ENCODE assay signal across 9 cellular contexts in the genomic region with DNA sequence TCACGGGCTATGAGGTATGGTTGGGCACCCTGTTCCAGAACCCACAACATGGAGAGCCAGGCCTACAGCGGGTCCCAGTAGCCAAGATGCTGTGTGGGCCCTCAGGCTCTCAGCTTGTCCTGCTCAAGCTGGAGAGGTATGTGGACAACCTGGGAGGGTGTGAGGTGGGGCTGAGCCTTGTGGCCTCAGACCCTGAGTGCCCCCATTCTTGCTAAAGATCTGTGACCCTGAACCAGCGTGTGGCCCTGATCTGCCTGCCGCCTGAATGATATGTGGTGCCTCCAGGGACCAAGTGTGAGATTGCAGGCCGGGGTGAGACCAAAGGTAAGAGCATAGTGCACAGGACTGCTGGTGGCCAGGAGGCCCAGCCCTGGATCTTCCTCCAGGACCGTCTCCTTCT. TPM values are rescaled to one million over a fixed set of nuclear protein-coding genes. Genes with fewer than 3 reads are reported as not detected.
DNase-seq lines count a peak whose midpoint lies in the region; ATAC-seq and TF ChIP-seq lines count a peak whose summit lies in the region.
"Not testable (repeated sequence)": the region's sequence is repeated elsewhere in the genome, so short reads cannot be mapped to it uniquely, and the experiment has no call there.
"Had no signal": no experiment of that assay in that cellular context is flagged by ENCODE, and none has a peak within 500 bp of the region (broad histone marks: within the 10 kb centered on the region; RNA-seq: fewer than 3 reads in every experiment).

No MANE protein-coding gene starts in this region.

- H3K4me1 ChIP-seq in left lung: peaks cover 5 to 11% of the 10 kb centered on the region in 2 donors
- not testable (repeated sequence) for H3K4me1 ChIP-seq in ovary (ENCODE audit: insufficient read depth)

- H3K4me3 ChIP-seq in left lung, ovary: not testable (repeated sequence)

- H3K4me3 Mint-ChIP-seq in T-helper 17 cell; activated CD8-positive, alpha-beta memory T cell treated with anti-CD3 and anti-CD28 coated beads, Interleukin-2, amount 10 ng/mL, durations not matched to agents 7 days and 5 days: not testable (repeated sequence)

- TF ChIP-seq CTCF in left lung (IDR thresholded peaks at IDR 0.05); ovary (IDR thresholded peaks at IDR 0.05): not testable (repeated sequence)

- not testable (repeated sequence) for H3K4me1 Mint-ChIP-seq in T-helper 17 cell; activated CD8-positive, alpha-beta memory T cell treated with anti-CD3 and anti-CD28 coated beads, Interleukin-2, amount 10 ng/mL, durations not matched to agents 7 days and 5 days

- not testable (repeated sequence) for TF ChIP-seq POLR2A in ovary (IDR thresholded peaks at IDR 0.05)

- H3K36me3 ChIP-seq in left lung, ovary: not testable (repeated sequence)

- not testable (repeated sequence) for H3K9me3 ChIP-seq in T-helper 17 cell (ENCODE audit: control insufficient read depth, low read length, poor library complexity, severe bottlenecking); left lung; ovary

- not testable (repeated sequence) for H3K27ac Mint-ChIP-seq in T-helper 17 cell; activated CD8-positive, alpha-beta memory T cell treated with anti-CD3 and anti-CD28 coated beads, Interleukin-2, amount 10 ng/mL, durations not matched to agents 7 days and 5 days

- DNase-seq in T-helper 17 cell: peak in 2 of 3 donors; percentile 8 to 9
- DNase-seq in activated CD8-positive, alpha-beta memory T cell treated with anti-CD3 and anti-CD28 coated beads, Interleukin-2, amount 10 ng/mL, durations not matched to agents 7 days and 5 days: peak; percentile 33
- peak; percentile 3 for DNase-seq in activated naive CD4-positive, alpha-beta T cell treated with anti-CD3 and anti-CD28 coated beads, Interleukin-2, amount 50 U/mL, for 16 hours
- peak; percentile 22 for DNase-seq in Right ventricle myocardium inferior (ENCODE audit: missing footprints)
- DNase-seq in left lung: peak; percentile 30 to 63
- peak in 4 of 5 donors; percentile 7 to 24 (median 20) for DNase-seq in ovary
- DNase-seq in stimulated activated CD8-positive, alpha-beta memory T cell treated with anti-CD3 and anti-CD28 coated beads, Interleukin-15, amount 100 ng/mL, for 24 hours (ENCODE audit: low read depth): peak; percentile 0

- not testable (repeated sequence) for ATAC-seq in T-helper 17 cell; activated CD8-positive, alpha-beta memory T cell treated with anti-CD3 and anti-CD28 coated beads, Interleukin-2, amount 10 ng/mL, durations not matched to agents 7 days and 5 days; Right ventricle myocardium inferior; left lung

- 63 to 92% (median 80%) methylated on average over 3 to 5 of the region's 6 CpGs for WGBS in ovary, 3 donors

- not testable (repeated sequence) for H3K27me3 Mint-ChIP-seq in T-helper 17 cell; activated CD8-positive, alpha-beta memory T cell treated with anti-CD3 and anti-CD28 coated beads, Interleukin-2, amount 10 ng/mL, durations not matched to agents 7 days and 5 days

- CTCF ChIA-PET in activated CD8-positive, alpha-beta memory T cell treated with anti-CD3 and anti-CD28 coated beads, Interleukin-2, amount 10 ng/mL, durations not matched to agents 7 days and 5 days (lab: Charles Lee): not testable (repeated sequence)

- intact Hi-C loops in Right ventricle myocardium inferior (cut with DNase I); left lung (cut with DNase I); ovary (cut with DNase I): not testable (repeated sequence)

- not testable (repeated sequence) for TF ChIP-seq EP300 in ovary (IDR thresholded peaks at IDR 0.05)

- peaks cover 0 to 28% of the 10 kb centered on the region in 2 donors for H3K27me3 ChIP-seq in left lung
- not testable (repeated sequence) for H3K27me3 ChIP-seq in ovary

- H3K27ac ChIP-seq in left lung, ovary: not testable (repeated sequence)

- not testable (repeated sequence) for H3K9me3 Mint-ChIP-seq in activated CD8-positive, alpha-beta memory T cell treated with anti-CD3 and anti-CD28 coated beads, Interleukin-2, amount 10 ng/mL, durations not matched to agents 7 days and 5 days (ENCODE audit: low read depth)

- not testable (repeated sequence) for H3K36me3 Mint-ChIP-seq in T-helper 17 cell (ENCODE audit: low read depth); activated CD8-positive, alpha-beta memory T cell treated with anti-CD3 and anti-CD28 coated beads, Interleukin-2, amount 10 ng/mL, durations not matched to agents 7 days and 5 days

RNA-seq across cellular contexts. Expression of a gene that starts 17.4 kb away (rescaled TPM):
- total RNA-seq in T-helper 17 cell: 1,000 to 10,000 TPM; 3,182 to 3,922 TPM
- 1,000 to 10,000 TPM in 1 of 2 experiments, 100 to 1,000 TPM in 1; 922 to 3,744 TPM for total RNA-seq in activated CD8-positive, alpha-beta memory T cell treated with anti-CD3 and anti-CD28 coated beads, Interleukin-2, amount 10 ng/mL, durations not matched to agents 7 days and 5 days
- 4,572 TPM for total RNA-seq in Right ventricle myocardium inferior
- 1,000 to 10,000 TPM; 2,748 to 3,444 TPM for total RNA-seq in left lung
- 1,000 to 10,000 TPM in 5 of 7 donors, under 1 TPM in 2; under 0.01 to 7,521 (median 3,807) TPM for total RNA-seq in ovary
- polyA plus RNA-seq in ovary: not detected
- polyA plus RNA-seq: esophagus, heart right ventricle had no signal

RNA-seq across cellular contexts. Expression of a gene that starts 36.0 kb away (rescaled TPM):
- total RNA-seq in T-helper 17 cell (10 to 100 TPM in 1 of 2 donors, 1 to 10 TPM in 1; 9.7 to 17.6 TPM), Right ventricle myocardium inferior (12.4 TPM), left lung (10 to 100 TPM; 35.2 to 40.1 TPM), ovary (100 to 1,000 TPM in 1 of 7 donors, 10 to 100 TPM in 6; 30.4 to 111 (median 55.9) TPM)
- 1 to 10 TPM; 2.8 to 3.1 TPM for total RNA-seq in activated CD8-positive, alpha-beta memory T cell treated with anti-CD3 and anti-CD28 coated beads, Interleukin-2, amount 10 ng/mL, durations not matched to agents 7 days and 5 days
- 10 to 100 TPM; 14.7 to 78.8 TPM for polyA plus RNA-seq in ovary
